26 cellular contexts compared by ENCODE assay signal in the genomic region with DNA sequence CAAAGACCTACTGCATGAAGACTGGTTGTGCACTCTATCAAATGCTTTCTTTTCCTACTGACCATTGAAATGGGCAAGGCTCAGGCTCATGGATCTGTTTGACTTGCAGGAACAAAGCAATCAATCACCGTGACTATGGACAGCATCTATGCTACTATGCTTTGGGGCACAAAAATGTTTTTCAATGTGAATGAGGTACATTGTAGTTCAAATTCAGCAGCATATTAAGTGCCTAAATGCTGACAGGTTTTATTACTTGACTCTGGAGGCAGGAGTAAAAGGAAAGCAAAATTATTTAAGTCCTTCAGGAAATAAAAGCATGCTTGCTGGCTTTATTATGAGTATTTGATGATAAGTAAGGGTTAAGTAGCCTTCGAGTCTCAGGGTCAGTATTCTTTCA.
"Had no signal": no experiment of that assay in that cellular context is flagged by ENCODE, and none has a peak within 500 bp of the region (broad histone marks: within the 10 kb centered on the region; RNA-seq: fewer than 3 reads in every experiment).

No MANE protein-coding gene starts in this region.

- H3K27me3 ChIP-seq: adrenal gland, ascending aorta, esophagus squamous epithelium, gastrocnemius medialis, stomach, suprapubic skin, tibial nerve, uterus had no signal

- H3K4me3 ChIP-seq: adrenal gland, ascending aorta, esophagus squamous epithelium, gastrocnemius medialis, stomach, suprapubic skin, tibial nerve, uterus had no signal

- H3K27ac ChIP-seq: adrenal gland, ascending aorta, esophagus squamous epithelium, gastrocnemius medialis, stomach, suprapubic skin, tibial nerve, uterus had no signal

- DNase-seq: activated CD8-positive, alpha-beta memory T cell treated with anti-CD3 and anti-CD28 coated beads for 24 hours; activated CD8-positive, alpha-beta memory T cell treated with anti-CD3 and anti-CD28 coated beads, Interleukin-2, amount 50 U/mL, for 4 hours; activated T-cell treated with anti-CD3 and anti-CD28 coated beads, Interleukin-2, amount 50 U/mL, for 24 hours; adrenal gland; central memory CD4-positive, alpha-beta T cell; dermis blood vessel endothelial cell; effector memory CD8-positive, alpha-beta T cell; esophagus squamous epithelium; gastrocnemius medialis; head of caudate nucleus; hypothalamus; left ventricle myocardium superior; mesenchymal stem cell; posterior cingulate gyrus; small intestine; stimulated activated CD4-positive, alpha-beta T cell treated with anti-CD3 and anti-CD28 coated beads, Interleukin-15, amount 100 ng/mL, for 24 hours; stomach; T-helper 9 cell; uterus had no signal

- H3K4me3 Mint-ChIP-seq: activated naive CD8-positive, alpha-beta T cell; activated T-cell treated with anti-CD3 and anti-CD28 coated beads, Interleukin-2, amount 50 U/mL, for 24 hours; activated T-helper 17 cell treated with anti-CD3 and anti-CD28 coated beads, Interleukin-2, amount 50 U/mL, for 72 hours; effector memory CD8-positive, alpha-beta T cell; nephron; stimulated activated memory B cell treated with anti-CD40 and anti-IgM and Interleukin-4, amounts not matched to agents 10 μg/mL and 1 μg/mL and 100 μg/mL, for 72 hours had no signal

- H3K36me3 Mint-ChIP-seq: activated naive CD8-positive, alpha-beta T cell; stimulated activated memory B cell treated with anti-CD40 and anti-IgM and Interleukin-4, amounts not matched to agents 10 μg/mL and 1 μg/mL and 100 μg/mL, for 72 hours had no signal

- H3K36me3 ChIP-seq: adrenal gland, ascending aorta, tibial nerve, uterus had no signal

- H3K4me1 Mint-ChIP-seq: activated T-helper 17 cell treated with anti-CD3 and anti-CD28 coated beads, Interleukin-2, amount 50 U/mL, for 72 hours; stimulated activated memory B cell treated with anti-CD40 and anti-IgM and Interleukin-4, amounts not matched to agents 10 μg/mL and 1 μg/mL and 100 μg/mL, for 72 hours had no signal

- H3K27ac Mint-ChIP-seq: activated naive CD8-positive, alpha-beta T cell; activated T-cell treated with anti-CD3 and anti-CD28 coated beads, Interleukin-2, amount 50 U/mL, for 24 hours; activated T-helper 17 cell treated with anti-CD3 and anti-CD28 coated beads, Interleukin-2, amount 50 U/mL, for 72 hours; effector memory CD8-positive, alpha-beta T cell; stimulated activated memory B cell treated with anti-CD40 and anti-IgM and Interleukin-4, amounts not matched to agents 10 μg/mL and 1 μg/mL and 100 μg/mL, for 72 hours had no signal

- H3K9me3 ChIP-seq: adrenal gland, ascending aorta, esophagus squamous epithelium, gastrocnemius medialis, stomach, suprapubic skin, tibial nerve, uterus had no signal

- H3K4me1 ChIP-seq: adrenal gland, ascending aorta, suprapubic skin, tibial nerve, uterus had no signal

- H3K9me3 Mint-ChIP-seq: activated T-cell treated with anti-CD3 and anti-CD28 coated beads, Interleukin-2, amount 50 U/mL, for 24 hours; activated T-helper 17 cell treated with anti-CD3 and anti-CD28 coated beads, Interleukin-2, amount 50 U/mL, for 72 hours; effector memory CD8-positive, alpha-beta T cell; nephron; stimulated activated memory B cell treated with anti-CD40 and anti-IgM and Interleukin-4, amounts not matched to agents 10 μg/mL and 1 μg/mL and 100 μg/mL, for 72 hours had no signal
